Comparison of ENCODE assay signal across 7 cellular contexts in genomic region chr16:29328528-29328927, GRCh38.
DNase-seq lines count a peak whose midpoint lies in the region; ATAC-seq and TF ChIP-seq lines count a peak whose summit lies in the region.
"Not testable (repeated sequence)": the region's sequence is repeated elsewhere in the genome, so short reads cannot be mapped to it uniquely, and the experiment has no call there.

No MANE protein-coding gene starts in this region.

- not testable (repeated sequence) for H3K36me3 Mint-ChIP-seq in Calu3 (ENCODE audit: insufficient read depth, unreplicated experiment); H9 (ENCODE audit: insufficient read depth in 1 of 3, low read depth in 3 of 3); osteocyte (ENCODE audit: unreplicated experiment)

- DNase-seq in Calu3: peak; percentile 20
- DNase-seq in H9; Panc1 (ENCODE audit: low read depth, low spot score); WERI-Rb-1; choroid plexus epithelial cell (ENCODE audit: low read depth); hepatocyte (ENCODE audit: low spot score); osteocyte (ENCODE audit: extremely low spot score, unreplicated experiment): not testable (repeated sequence)

- H3T11ph ChIP-seq in H9 (ENCODE audit: low read length): not testable (repeated sequence)

- not testable (repeated sequence) for H2BK120ac ChIP-seq in H9 (ENCODE audit: low read depth, low read length, poor library complexity, severe bottlenecking)

- H3K27ac Mint-ChIP-seq in Calu3 (ENCODE audit: unreplicated experiment): peak overlapping the region; percentile 23
- H3K27ac Mint-ChIP-seq in H9: not testable (repeated sequence)
- H3K27ac Mint-ChIP-seq in osteocyte (ENCODE audit: unreplicated experiment): peak overlapping the region; percentile 84

- not testable (repeated sequence) for H3K4me3 ChIP-seq in Panc1 (ENCODE audit: low read depth in 2 of 2, low read length in 2 of 2); WERI-Rb-1 (ENCODE audit: low read depth, low read length); choroid plexus epithelial cell (ENCODE audit: low read depth, low read length); hepatocyte

- not testable (repeated sequence) for H3K14ac ChIP-seq in H9 (ENCODE audit: insufficient read depth, low read length)

- not testable (repeated sequence) for H2AFZ ChIP-seq in H9 (ENCODE audit: low read length); hepatocyte

- not testable (repeated sequence) for H3K9me3 Mint-ChIP-seq in Calu3 (ENCODE audit: low read depth, unreplicated experiment); H9; osteocyte (ENCODE audit: unreplicated experiment)

- H2BK5ac ChIP-seq in H9 (ENCODE audit: insufficient read length, low read length): not testable (repeated sequence)

- H3K9me3 ChIP-seq in H9 (ENCODE audit: control insufficient read depth, low read depth, low read length); Panc1 (ENCODE audit: control insufficient read depth, insufficient read depth, low read depth, low read length); WERI-Rb-1 (ENCODE audit: severe bottlenecking); hepatocyte (ENCODE audit: low read depth): not testable (repeated sequence)

- not testable (repeated sequence) for H4K5ac ChIP-seq in H9 (ENCODE audit: insufficient read length, low read depth, low read length)

- H3K56ac ChIP-seq in H9 (ENCODE audit: insufficient read length, low read depth, low read length): not testable (repeated sequence)

- not testable (repeated sequence) for H3K27ac ChIP-seq in H9 (ENCODE audit: insufficient read length, low read depth, low read length); Panc1 (ENCODE audit: low read length); WERI-Rb-1
- H3K27ac ChIP-seq in hepatocyte: peak overlapping the region; percentile 48

- POLR2A ChIA-PET in Panc1 (lab: Charles Lee): not testable (repeated sequence)

- not testable (repeated sequence) for H3K23me2 ChIP-seq in H9 (ENCODE audit: insufficient read length, low read depth, low read length, poor library complexity, severe bottlenecking)

- H2BK12ac ChIP-seq in H9 (ENCODE audit: insufficient read length, low read depth, low read length): not testable (repeated sequence)

- not testable (repeated sequence) for H4K91ac ChIP-seq in H9 (ENCODE audit: insufficient read length, low read depth, low read length)

- intact Hi-C loops in Calu3 (cut with micrococcal nuclease; ENCODE audit: unreplicated experiment); Panc1 (cut with micrococcal nuclease; ENCODE audit: unreplicated experiment): not testable (repeated sequence)

- not testable (repeated sequence) for H3K79me2 ChIP-seq in H9 (ENCODE audit: insufficient read depth, low read length); hepatocyte

- H3K23ac ChIP-seq in H9 (ENCODE audit: insufficient read length, low read depth, low read length): not testable (repeated sequence)

- not testable (repeated sequence) for H3K79me1 ChIP-seq in H9 (ENCODE audit: insufficient read depth, low read depth, low read length, poor library complexity, severe bottlenecking)

- not testable (repeated sequence) for H3K9ac ChIP-seq in H9 (ENCODE audit: extremely low read depth, insufficient read length, low read length)

- not testable (repeated sequence) for BruUV-seq in Calu3 (replicated peaks; lab: Mats Ljungman, UMichigan); Panc1 (replicated peaks; lab: Mats Ljungman, UMichigan)

- H3K4me3 Mint-ChIP-seq in Calu3 (ENCODE audit: low read depth, unreplicated experiment): peak overlapping the region; percentile 22
- H3K4me3 Mint-ChIP-seq in H9; osteocyte (ENCODE audit: unreplicated experiment): not testable (repeated sequence)

- TF ChIP-seq CTCF in Calu3 (IDR thresholded peaks at IDR 0.05; ENCODE audit: unreplicated experiment); Panc1 (IDR thresholded peaks at IDR 0.05); hepatocyte (IDR thresholded peaks at IDR 0.05; ENCODE audit: poor library complexity): not testable (repeated sequence)
- peak; percentile 31; the same call in 1 of the 3 replicates for TF ChIP-seq CTCF in H9 (conservative IDR thresholded peaks at IDR 0.05)
- TF ChIP-seq CTCF in WERI-Rb-1 (IDR thresholded peaks at IDR 0.05; ENCODE audit: low read depth, low read length): 0 out of 2 replicates have a peak, but pooled peaks have one; percentile 2
- TF ChIP-seq CTCF in choroid plexus epithelial cell (conservative IDR thresholded peaks at IDR 0.05; ENCODE audit: low read depth, low read length): peak; percentile 39
- TF ChIP-seq CTCF in osteocyte (IDR thresholded peaks at IDR 0.05): peak; percentile 31

- not testable (repeated sequence) for H4K8ac ChIP-seq in H9 (replicated peaks; ENCODE audit: insufficient read length, low read depth, low read length)

- H3K4ac ChIP-seq in H9 (ENCODE audit: low read depth, low read length): not testable (repeated sequence)

- H3K27me3 Mint-ChIP-seq in Calu3 (ENCODE audit: unreplicated experiment): peaks cover 11% of the 10 kb centered on the region
- H3K27me3 Mint-ChIP-seq in H9 (ENCODE audit: low read depth); osteocyte (ENCODE audit: unreplicated experiment): not testable (repeated sequence)

- ATAC-seq in Panc1: peak; percentile 77

- H3K36me3 ChIP-seq in Panc1 (ENCODE audit: control insufficient read depth, insufficient read depth, low read length); WERI-Rb-1; hepatocyte (replicated peaks; ENCODE audit: insufficient read depth, low read depth): not testable (repeated sequence)

- not testable (repeated sequence) for H3K18ac ChIP-seq in H9 (ENCODE audit: insufficient read length, low read depth, low read length)

- not testable (repeated sequence) for H3K27me3 ChIP-seq in H9 (ENCODE audit: insufficient read depth, low read length); Panc1 (ENCODE audit: control insufficient read depth, insufficient read depth, low read length); WERI-Rb-1 (ENCODE audit: insufficient read depth, low read depth, severe bottlenecking); hepatocyte

- H2BK20ac ChIP-seq in H9 (ENCODE audit: low read depth, low read length, poor library complexity, severe bottlenecking): not testable (repeated sequence)

- H2BK15ac ChIP-seq in H9 (ENCODE audit: low read depth, low read length): not testable (repeated sequence)

- H3K9me2 ChIP-seq in hepatocyte (replicated peaks; ENCODE audit: insufficient read depth): not testable (repeated sequence)

- CTCF ChIA-PET in Calu3 (lab: Charles Lee); Panc1 (lab: Charles Lee): not testable (repeated sequence)

- H3K4me1 Mint-ChIP-seq in Calu3 (ENCODE audit: low read depth, unreplicated experiment) (peaks cover 17% of the 10 kb centered on the region), osteocyte (ENCODE audit: unreplicated experiment) (peaks cover 20% of the 10 kb centered on the region)
- H3K4me1 Mint-ChIP-seq in H9: not testable (repeated sequence)

- in situ Hi-C loops in Panc1 (cut with HindIII; ENCODE audit: low pct_unique_long_range_greater_than_20kb, low sequenced_read_pairs): not testable (repeated sequence)

- not testable (repeated sequence) for H3K4me1 ChIP-seq in H9 (ENCODE audit: insufficient read depth, low read length); Panc1 (ENCODE audit: control insufficient read depth, insufficient read depth, low read length); hepatocyte (ENCODE audit: insufficient read depth)

- WGBS in H9 (ENCODE audit: extremely low coverage, insufficient read length, low lambda C conversion rate): no CpG with 5 or more reads among the region's 11 CpGs
- 61% methylated on average over 11 of the region's 11 CpGs for WGBS in hepatocyte (ENCODE audit: low lambda C conversion rate, missing lambda C conversion rate)

- H3K4me2 ChIP-seq in H9 (ENCODE audit: insufficient read depth, insufficient read length, low read length); hepatocyte: not testable (repeated sequence)

- H4K20me1 ChIP-seq in H9 (ENCODE audit: control insufficient read depth, insufficient read depth, insufficient read length); hepatocyte (ENCODE audit: insufficient read depth, poor library complexity, severe bottlenecking): not testable (repeated sequence)

- H2AK5ac ChIP-seq in H9 (ENCODE audit: insufficient read length, low read length): not testable (repeated sequence)
